3 cellular contexts compared by ENCODE assay signal in the genomic region with DNA sequence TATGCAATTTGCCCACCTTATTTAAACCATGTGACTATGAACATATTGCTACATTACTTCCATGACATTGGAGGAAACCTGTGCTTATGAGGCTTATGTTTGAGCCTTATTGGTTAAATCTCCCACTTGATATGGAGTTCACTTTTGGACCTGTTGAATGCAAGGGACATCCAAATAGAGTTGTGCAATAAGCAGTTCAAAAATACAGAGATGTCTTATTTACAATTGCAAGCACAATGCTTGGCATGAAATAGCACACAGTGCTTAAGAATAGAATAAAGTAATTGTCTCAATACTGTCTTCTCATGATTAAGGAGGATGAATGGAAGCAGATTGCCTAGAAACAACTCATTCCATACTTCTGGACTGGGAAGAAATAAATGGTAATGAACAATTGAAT.
TF ChIP-seq lines count a peak whose summit lies in the region.

No MANE protein-coding gene starts in this region.

TF ChIP-seq in IMR-90, 13 proteins besides CTCF, POLR2A, EP300 and RAD21:
- TF ChIP-seq CEBPB (IDR thresholded peaks at IDR 0.05; ENCODE audit: low read depth, low read length), result 0 out of 2 replicates have a peak, but pooled peaks have one; percentile 38
- TF ChIP-seq, protein P1, sequence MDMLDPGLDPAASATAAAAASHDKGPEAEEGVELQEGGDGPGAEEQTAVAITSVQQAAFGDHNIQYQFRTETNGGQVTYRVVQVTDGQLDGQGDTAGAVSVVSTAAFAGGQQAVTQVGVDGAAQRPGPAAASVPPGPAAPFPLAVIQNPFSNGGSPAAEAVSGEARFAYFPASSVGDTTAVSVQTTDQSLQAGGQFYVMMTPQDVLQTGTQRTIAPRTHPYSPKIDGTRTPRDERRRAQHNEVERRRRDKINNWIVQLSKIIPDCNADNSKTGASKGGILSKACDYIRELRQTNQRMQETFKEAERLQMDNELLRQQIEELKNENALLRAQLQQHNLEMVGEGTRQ (IDR thresholded peaks at IDR 0.05; ENCODE audit: low read depth, low read length), result no peak

TF ChIP-seq in K562, 482 proteins besides CTCF, POLR2A, EP300 and RAD21:
- TF ChIP-seq POLR2H (tag; IDR thresholded peaks at IDR 0.05; ENCODE audit: low read depth), result no peak
- no peak for TF ChIP-seq POU5F1 (IDR thresholded peaks at IDR 0.05; ENCODE audit: borderline replicate concordance, low read depth, low read length, partially characterized antibody)
- TF ChIP-seq CEBPB (tag; IDR thresholded peaks at IDR 0.05), result peak; percentile 71
- TF ChIP-seq NFIX (CRISPR knock-in tag; IDR thresholded peaks at IDR 0.05; ENCODE audit: low read depth), result no peak
- TF ChIP-seq CEBPG (CRISPR knock-in tag; IDR thresholded peaks at IDR 0.05), result no peak
- peak; percentile 26 to 31; a peak in 1 of 4 replicates for TF ChIP-seq CEBPG (tag; conservative IDR thresholded peaks at IDR 0.05 in 1 of 2, IDR thresholded peaks at IDR 0.05 in 1 of 2)
- TF ChIP-seq, protein P2, sequence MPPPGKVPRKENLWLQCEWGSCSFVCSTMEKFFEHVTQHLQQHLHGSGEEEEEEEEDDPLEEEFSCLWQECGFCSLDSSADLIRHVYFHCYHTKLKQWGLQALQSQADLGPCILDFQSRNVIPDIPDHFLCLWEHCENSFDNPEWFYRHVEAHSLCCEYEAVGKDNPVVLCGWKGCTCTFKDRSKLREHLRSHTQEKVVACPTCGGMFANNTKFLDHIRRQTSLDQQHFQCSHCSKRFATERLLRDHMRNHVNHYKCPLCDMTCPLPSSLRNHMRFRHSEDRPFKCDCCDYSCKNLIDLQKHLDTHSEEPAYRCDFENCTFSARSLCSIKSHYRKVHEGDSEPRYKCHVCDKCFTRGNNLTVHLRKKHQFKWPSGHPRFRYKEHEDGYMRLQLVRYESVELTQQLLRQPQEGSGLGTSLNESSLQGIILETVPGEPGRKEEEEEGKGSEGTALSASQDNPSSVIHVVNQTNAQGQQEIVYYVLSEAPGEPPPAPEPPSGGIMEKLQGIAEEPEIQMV (tag; conservative IDR thresholded peaks at IDR 0.05; ENCODE audit: low read depth), result no peak

TF ChIP-seq in HepG2, 621 proteins besides CTCF, POLR2A, EP300 and RAD21:
- TF ChIP-seq CEBPB (IDR thresholded peaks at IDR 0.05; ENCODE audit: borderline replicate concordance, low read depth, low read length), result peak; percentile 47; the same call in 1 of the 2 replicates
- TF ChIP-seq, protein P3, sequence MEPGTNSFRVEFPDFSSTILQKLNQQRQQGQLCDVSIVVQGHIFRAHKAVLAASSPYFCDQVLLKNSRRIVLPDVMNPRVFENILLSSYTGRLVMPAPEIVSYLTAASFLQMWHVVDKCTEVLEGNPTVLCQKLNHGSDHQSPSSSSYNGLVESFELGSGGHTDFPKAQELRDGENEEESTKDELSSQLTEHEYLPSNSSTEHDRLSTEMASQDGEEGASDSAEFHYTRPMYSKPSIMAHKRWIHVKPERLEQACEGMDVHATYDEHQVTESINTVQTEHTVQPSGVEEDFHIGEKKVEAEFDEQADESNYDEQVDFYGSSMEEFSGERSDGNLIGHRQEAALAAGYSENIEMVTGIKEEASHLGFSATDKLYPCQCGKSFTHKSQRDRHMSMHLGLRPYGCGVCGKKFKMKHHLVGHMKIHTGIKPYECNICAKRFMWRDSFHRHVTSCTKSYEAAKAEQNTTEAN (CRISPR knock-in tag; conservative IDR thresholded peaks at IDR 0.05), result no peak
